In the genomic region with DNA sequence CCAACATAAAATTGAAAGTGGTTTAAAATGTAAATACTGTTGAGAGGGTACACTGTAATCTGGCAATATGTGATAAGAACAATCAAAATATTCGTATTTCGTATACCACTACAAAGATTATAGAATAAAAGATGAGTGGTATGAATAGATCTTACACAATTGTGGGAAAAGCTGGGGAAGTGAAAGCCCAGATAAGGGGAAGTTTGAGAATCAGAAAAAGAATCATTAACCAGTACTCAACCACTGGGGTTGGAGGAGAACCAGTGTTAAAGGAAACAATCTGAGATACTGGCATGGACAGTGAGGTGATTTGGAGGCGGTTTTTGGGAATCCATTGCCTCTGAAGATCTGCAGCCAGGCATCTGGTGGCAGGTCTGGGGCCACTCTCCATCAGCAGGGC, we compare ENCODE assay signal across 13 cellular contexts. TPM values are rescaled to one million over a fixed set of nuclear protein-coding genes. Genes with fewer than 3 reads are reported as not detected.
A peak's percentile ranks its signal among the peaks of the same experiment; 100 is the strongest.
DNase-seq lines count a peak whose midpoint lies in the region; ATAC-seq and TF ChIP-seq lines count a peak whose summit lies in the region.
"Had no signal": no experiment of that assay in that cellular context is flagged by ENCODE, and none has a peak within 500 bp of the region (broad histone marks: within the 10 kb centered on the region; RNA-seq: fewer than 3 reads in every experiment).

No MANE protein-coding gene starts in this region.

- H3K4me1 Mint-ChIP-seq in activated T-helper 1 cell treated with anti-CD3 and anti-CD28 coated beads, Interleukin-12 subunit alpha, Interleukin-12 subunit beta, Interleukin-2, Interleukin-4 antibody, amounts not matched to agents 30 ng/mL and 10 ng/mL and 1 ng/mL, durations not matched to agents 14 hours and 24 hours and 36 hours (ENCODE audit: low read depth) = no peaks in the 10 kb centered on the region
- no peaks in the 10 kb centered on the region for H3K4me1 Mint-ChIP-seq in natural killer cell

- no peaks in the 10 kb centered on the region for H3K9me3 Mint-ChIP-seq in activated T-helper 1 cell treated with anti-CD3 and anti-CD28 coated beads, Interleukin-12 subunit alpha, Interleukin-12 subunit beta, Interleukin-2, Interleukin-4 antibody, amounts not matched to agents 30 ng/mL and 10 ng/mL and 1 ng/mL, durations not matched to agents 14 hours and 24 hours and 36 hours
- peaks cover 2 to 6% of the 10 kb centered on the region in 2 donors for H3K9me3 Mint-ChIP-seq in natural killer cell

- no peak overlapping the region for H3K27ac Mint-ChIP-seq in activated T-helper 1 cell treated with anti-CD3 and anti-CD28 coated beads, Interleukin-12 subunit alpha, Interleukin-12 subunit beta, Interleukin-2, Interleukin-4 antibody, amounts not matched to agents 30 ng/mL and 10 ng/mL and 1 ng/mL, durations not matched to agents 14 hours and 24 hours and 36 hours
- no peak overlapping the region for H3K27ac Mint-ChIP-seq in natural killer cell

- ATAC-seq in GM18511 (IDR thresholded peaks at IDR 0.05; ENCODE audit: unreplicated experiment) (peak; percentile 71), GM21515 (IDR thresholded peaks at IDR 0.05; ENCODE audit: unreplicated experiment) (peak; percentile 68), HG03139 (IDR thresholded peaks at IDR 0.05; ENCODE audit: unreplicated experiment) (peak; percentile 77), HG03045 (IDR thresholded peaks at IDR 0.05; ENCODE audit: unreplicated experiment) (no peak), natural killer cell (no peak)

- no peak overlapping the region for H3K4me3 Mint-ChIP-seq in activated T-helper 1 cell treated with anti-CD3 and anti-CD28 coated beads, Interleukin-12 subunit alpha, Interleukin-12 subunit beta, Interleukin-2, Interleukin-4 antibody, amounts not matched to agents 30 ng/mL and 10 ng/mL and 1 ng/mL, durations not matched to agents 14 hours and 24 hours and 36 hours
- H3K4me3 Mint-ChIP-seq in natural killer cell = no peak overlapping the region

- H3K36me3 Mint-ChIP-seq in activated T-helper 1 cell treated with anti-CD3 and anti-CD28 coated beads, Interleukin-12 subunit alpha, Interleukin-12 subunit beta, Interleukin-2, Interleukin-4 antibody, amounts not matched to agents 30 ng/mL and 10 ng/mL and 1 ng/mL, durations not matched to agents 14 hours and 24 hours and 36 hours (ENCODE audit: low read depth) = no peaks in the 10 kb centered on the region
- H3K36me3 Mint-ChIP-seq in natural killer cell = no peaks in the 10 kb centered on the region

- intact Hi-C loops in activated T-helper 1 cell treated with anti-CD3 and anti-CD28 coated beads, Interleukin-12 subunit alpha, Interleukin-12 subunit beta, Interleukin-2, Interleukin-4 antibody, amounts not matched to agents 30 ng/mL and 10 ng/mL and 1 ng/mL, durations not matched to agents 14 hours and 24 hours and 36 hours (cut with micrococcal nuclease) = no loop called here
- intact Hi-C loops in natural killer cell (cut with micrococcal nuclease) = no loop called here

- H3K27me3 Mint-ChIP-seq in activated T-helper 1 cell treated with anti-CD3 and anti-CD28 coated beads, Interleukin-12 subunit alpha, Interleukin-12 subunit beta, Interleukin-2, Interleukin-4 antibody, amounts not matched to agents 30 ng/mL and 10 ng/mL and 1 ng/mL, durations not matched to agents 14 hours and 24 hours and 36 hours (ENCODE audit: insufficient read depth) = peaks cover 2% of the 10 kb centered on the region
- H3K27me3 Mint-ChIP-seq in natural killer cell (ENCODE audit: low read depth in 2 of 2) = no peaks in the 10 kb centered on the region

- no peak for TF ChIP-seq CTCF in natural killer cell (IDR thresholded peaks at IDR 0.05)

- DNase-seq in SIG-M5 treated with dmso at 0.1 percent for 504 hours (lab: John Stamatoyannopoulos, UW; ENCODE audit: unreplicated experiment) (peak; percentile 59), iPS-NIHi11 (ENCODE audit: low spot score) (no peak), natural killer cell (no peak)
- no peak for DNase-seq in activated T-helper 1 cell treated with anti-CD3 and anti-CD28 coated beads, Interleukin-12 subunit alpha, Interleukin-12 subunit beta, Interleukin-2, Interleukin-4 antibody, amounts not matched to agents 30 ng/mL and 10 ng/mL and 1 ng/mL, durations not matched to agents 14 hours and 24 hours and 36 hours (ENCODE audit: low spot score)
- DNase-seq: activated CD8-positive, alpha-beta memory T cell treated with anti-CD3 and anti-CD28 coated beads, Interleukin-2, amount 50 U/mL, for 48 hours; DND-41; foreskin fibroblast; kidney; upper lobe of left lung had no signal

RNA-seq across cellular contexts. Expression of gene CDK14, which starts 59.7 kb away (rescaled TPM):
- 1.6 and 1.9 TPM in 2 replicates for total RNA-seq in activated T-helper 1 cell treated with anti-CD3 and anti-CD28 coated beads, Interleukin-12 subunit alpha, Interleukin-12 subunit beta, Interleukin-2, Interleukin-4 antibody, amounts not matched to agents 30 ng/mL and 10 ng/mL and 1 ng/mL, durations not matched to agents 14 hours and 24 hours and 36 hours
- total RNA-seq in natural killer cell = 10 to 100 TPM in 1 of 3 donors, 1 to 10 TPM in 2; 1.2 to 12.5 (median 1.9) TPM

Comparison
In these comparisons a context has a peak if more than half of its experiments do, and no peak if none do; other contexts are left out.
1. ATAC-seq: peak in GM18511 (single experiment), GM21515 (single experiment) and HG03139 (single experiment); none in HG03045 (single experiment) and natural killer cell (0 of 3).